In the genomic region with DNA sequence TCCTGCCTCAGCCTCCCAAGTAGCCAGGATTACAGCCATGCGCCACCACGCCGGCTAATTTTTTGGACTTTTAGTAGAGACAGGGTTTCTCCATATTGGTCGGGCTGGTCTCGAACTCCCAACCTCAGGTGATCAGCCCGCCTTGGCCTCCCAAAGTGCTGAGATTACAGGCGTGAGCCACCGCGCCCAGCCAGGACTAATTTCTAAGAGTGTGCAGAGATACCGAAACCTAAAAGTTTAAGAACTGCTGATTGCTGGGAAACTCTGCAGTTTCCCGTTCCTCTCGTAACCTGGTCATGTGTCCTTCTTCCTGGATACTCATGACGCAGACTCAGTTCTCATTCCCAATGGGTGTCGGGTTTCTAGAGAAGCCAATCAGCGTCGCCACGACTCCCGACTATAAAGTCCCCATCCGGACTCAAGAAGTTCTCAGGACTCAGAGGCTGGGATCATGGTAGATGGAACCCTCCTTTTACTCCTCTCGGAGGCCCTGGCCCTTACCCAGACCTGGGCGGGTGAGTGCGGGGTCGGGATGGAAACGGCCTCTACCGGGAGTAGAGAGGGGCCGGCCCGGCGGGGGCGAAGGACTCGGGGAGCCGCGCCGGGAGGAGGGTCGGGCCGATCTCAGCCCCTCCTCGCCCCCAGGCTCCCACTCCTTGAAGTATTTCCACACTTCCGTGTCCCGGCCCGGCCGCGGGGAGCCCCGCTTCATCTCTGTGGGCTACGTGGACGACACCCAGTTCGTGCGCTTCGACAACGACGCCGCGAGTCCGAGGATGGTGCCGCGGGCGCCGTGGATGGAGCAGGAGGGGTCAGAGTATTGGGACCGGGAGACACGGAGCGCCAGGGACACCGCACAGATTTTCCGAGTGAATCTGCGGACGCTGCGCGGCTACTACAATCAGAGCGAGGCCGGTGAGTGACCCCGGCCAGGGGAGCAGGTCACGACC, we compare ENCODE assay signal across 9 cellular contexts. TPM values are rescaled to one million over a fixed set of nuclear protein-coding genes. Genes with fewer than 3 reads are reported as not detected.
DNase-seq lines count a peak whose midpoint lies in the region; ATAC-seq lines count a peak whose summit lies in the region.
"Had no signal": no experiment of that assay in that cellular context is flagged by ENCODE, and none has a peak within 500 bp of the region (broad histone marks: within the 10 kb centered on the region; RNA-seq: fewer than 3 reads in every experiment).

A gene (plus strand): TSS at position 429 of the 950 bp plus-strand sequence. CDS start 23 bp downstream, at position 452.

- H3K4me1 Mint-ChIP-seq in activated CD4-positive, alpha-beta T cell treated with anti-CD3 and anti-CD28 coated beads for 36 hours = peaks cover 43% of the 10 kb centered on the region

- H3K27ac Mint-ChIP-seq in activated CD4-positive, alpha-beta T cell treated with anti-CD3 and anti-CD28 coated beads for 36 hours = peak within 1 kb of the TSS; percentile 98

- POLR2A ChIA-PET in activated CD4-positive, alpha-beta T cell treated with anti-CD3 and anti-CD28 coated beads for 36 hours (lab: Charles Lee) = interaction anchor here (1.4 to 5.3 kb wide), 3 partner anchors 21 to 126 kb away, joined by 4 to 45 read pairs (median 6); no protein-coding TSS in a partner anchor

- peak within 1 kb of the TSS; percentile 95 for H3K4me3 Mint-ChIP-seq in activated CD4-positive, alpha-beta T cell treated with anti-CD3 and anti-CD28 coated beads for 36 hours

- H3K27me3 Mint-ChIP-seq in activated CD4-positive, alpha-beta T cell treated with anti-CD3 and anti-CD28 coated beads for 36 hours = no peaks in the 10 kb centered on the region

- DNase-seq in AG08395 (ENCODE audit: low spot score) (peak; percentile 96), NCI-H446 (lab: John Stamatoyannopoulos, UW) (peak; percentile 87 to 95), kidney glomerular epithelial cell (lab: John Stamatoyannopoulos, UW) (peak; percentile 99)
- peak; percentile 92 for DNase-seq in activated CD4-positive, alpha-beta T cell treated with anti-CD3 and anti-CD28 coated beads for 36 hours
- peak; percentile 60 to 83 for DNase-seq in stimulated activated CD4-positive, alpha-beta T cell treated with anti-CD3 and anti-CD28 coated beads, Interleukin-1b, Interleukin-23, amount 100 ng/mL, for 1 hour (ENCODE audit: low read depth in 2 of 2)

- peak within 1 kb of the TSS; percentile 84 for H3K27ac ChIP-seq in cingulate gyrus (ENCODE audit: low read depth, low read length)
- H3K27ac ChIP-seq: VCaP had no signal

- peaks cover 50% of the 10 kb centered on the region for H3K36me3 Mint-ChIP-seq in activated CD4-positive, alpha-beta T cell treated with anti-CD3 and anti-CD28 coated beads for 36 hours (ENCODE audit: low read depth)

- H3K9me3 Mint-ChIP-seq in activated CD4-positive, alpha-beta T cell treated with anti-CD3 and anti-CD28 coated beads for 36 hours (ENCODE audit: low read depth) = no peaks in the 10 kb centered on the region

- ATAC-seq in GM18907 (IDR thresholded peaks at IDR 0.05; ENCODE audit: unreplicated experiment) (peak; percentile 81), HG03159 (IDR thresholded peaks at IDR 0.05; ENCODE audit: unreplicated experiment) (peak; percentile 72)
- ATAC-seq in activated CD4-positive, alpha-beta T cell treated with anti-CD3 and anti-CD28 coated beads for 36 hours = peak; percentile 78

- intact Hi-C loops in activated CD4-positive, alpha-beta T cell treated with anti-CD3 and anti-CD28 coated beads for 36 hours (cut with DNase I, micrococcal nuclease) = loop anchor here (1.0 to 5.0 kb wide), 12 partner anchors 19 to 233 kb away; a partner anchor contains a TSS

- CTCF ChIA-PET in activated CD4-positive, alpha-beta T cell treated with anti-CD3 and anti-CD28 coated beads for 36 hours (lab: Charles Lee) = interaction anchor here (3.1 to 8.4 kb wide), 3 partner anchors 42 to 52 kb away, joined by 19 to 152 read pairs (median 60); no protein-coding TSS in a partner anchor

RNA-seq across cellular contexts. Expression of the gene that starts here (rescaled TPM):
- total RNA-seq in activated CD4-positive, alpha-beta T cell treated with anti-CD3 and anti-CD28 coated beads for 36 hours = 100 to 1,000 TPM; 451 to 502 TPM

Comparison
In these comparisons a context has a peak if more than half of its experiments do, and no peak if none do; other contexts are left out.
1. Peak in every context shown above with its lines: DNase-seq, ATAC-seq and H3K27ac ChIP-seq.